In genomic region chr14:99644723-99645544, GRCh38 we compare ENCODE assay signal across 9 cellular contexts. TPM values are rescaled to one million over a fixed set of nuclear protein-coding genes. Genes with fewer than 3 reads are reported as not detected.
DNase-seq lines count a peak whose midpoint lies in the region; ATAC-seq and TF ChIP-seq lines count a peak whose summit lies in the region.
"Had no signal": no experiment of that assay in that cellular context is flagged by ENCODE, and none has a peak within 500 bp of the region (broad histone marks: within the 10 kb centered on the region; RNA-seq: fewer than 3 reads in every experiment).

TSS of gene HHIPL1 (plus strand) at chr14:99645129. CDS start at chr14:99645208, 79 bp downstream.

- no peaks in the 10 kb centered on the region for H3K9me3 Mint-ChIP-seq in stimulated activated naive CD8-positive, alpha-beta T cell treated with anti-CD3 and anti-CD28 coated beads, Interleukin-15, Interleukin-2, amounts not matched to agents 100 ng/mL and 50 ng/mL, for 24 hours
- H3K9me3 Mint-ChIP-seq in naive thymus-derived CD4-positive, alpha-beta T cell = no peaks in the 10 kb centered on the region
- H3K9me3 Mint-ChIP-seq: activated T-helper 2 cell treated with anti-CD3 and anti-CD28 coated beads, Interferon-gamma antibody, Interleukin-2, Interleukin-4, amounts not matched to agents 10 μg/mL and 5 μg/mL and 100 μg/mL, durations not matched to agents 14 hours and 24 hours and 36 hours had no signal

- no peaks in the 10 kb centered on the region for H3K9me3 ChIP-seq in naive thymus-derived CD4-positive, alpha-beta T cell (ENCODE audit: control insufficient read depth in 2 of 3, low read length in 3 of 3)

- H3K27me3 Mint-ChIP-seq in stimulated activated naive CD8-positive, alpha-beta T cell treated with anti-CD3 and anti-CD28 coated beads, Interleukin-15, Interleukin-2, amounts not matched to agents 100 ng/mL and 50 ng/mL, for 24 hours = peaks cover 38% of the 10 kb centered on the region
- peaks cover 13 to 48% (median 27%) of the 10 kb centered on the region in 5 donors for H3K27me3 Mint-ChIP-seq in naive thymus-derived CD4-positive, alpha-beta T cell

- no peaks in the 10 kb centered on the region for H3K4me1 Mint-ChIP-seq in stimulated activated naive CD8-positive, alpha-beta T cell treated with anti-CD3 and anti-CD28 coated beads, Interleukin-15, Interleukin-2, amounts not matched to agents 100 ng/mL and 50 ng/mL, for 24 hours (ENCODE audit: low read depth)
- peaks cover 0 to 7% (median 3%) of the 10 kb centered on the region in 7 donors for H3K4me1 Mint-ChIP-seq in naive thymus-derived CD4-positive, alpha-beta T cell

- POLR2A ChIA-PET in naive thymus-derived CD4-positive, alpha-beta T cell (lab: Charles Lee) = no interaction called here

- DNase-seq in stimulated activated naive CD8-positive, alpha-beta T cell treated with anti-CD3 and anti-CD28 coated beads, Interleukin-15, Interleukin-2, amounts not matched to agents 100 U/mL and 50 U/mL, for 24 hours = no peak
- DNase-seq in fibroblast of mammary gland (ENCODE audit: low read depth) = peak; percentile 17
- no peak for DNase-seq in naive thymus-derived CD4-positive, alpha-beta T cell
- no peak for DNase-seq in middle frontal gyrus (ENCODE audit: extremely low spot score, low spot score)
- DNase-seq in germinal center (ENCODE audit: low spot score) = no peak
- DNase-seq in A172 (ENCODE audit: low spot score) = no peak

- no peak for TF ChIP-seq CTCF in fibroblast of mammary gland (conservative IDR thresholded peaks at IDR 0.05; ENCODE audit: control insufficient read depth, insufficient read depth, low read depth, low read length)

- H3K36me3 Mint-ChIP-seq in stimulated activated naive CD8-positive, alpha-beta T cell treated with anti-CD3 and anti-CD28 coated beads, Interleukin-15, Interleukin-2, amounts not matched to agents 100 ng/mL and 50 ng/mL, for 24 hours (ENCODE audit: low read depth) = no peaks in the 10 kb centered on the region
- no peaks in the 10 kb centered on the region for H3K36me3 Mint-ChIP-seq in naive thymus-derived CD4-positive, alpha-beta T cell

- intact Hi-C loops in naive thymus-derived CD4-positive, alpha-beta T cell (cut with micrococcal nuclease) = no loop called here

- H3K4me1 ChIP-seq in naive thymus-derived CD4-positive, alpha-beta T cell (ENCODE audit: control insufficient read depth in 2 of 2, insufficient read depth in 2 of 2, low read length in 2 of 2) = peaks cover 0 to 5% of the 10 kb centered on the region in 2 donors

- CTCF ChIA-PET in naive thymus-derived CD4-positive, alpha-beta T cell (lab: Charles Lee) = interaction anchor here (1.0 kb wide), 1 partner anchor 51 kb away, joined by 4 read pairs; no protein-coding TSS in a partner anchor

- H3K4me3 Mint-ChIP-seq in stimulated activated naive CD8-positive, alpha-beta T cell treated with anti-CD3 and anti-CD28 coated beads, Interleukin-15, Interleukin-2, amounts not matched to agents 100 ng/mL and 50 ng/mL, for 24 hours = peak within 1 kb of the TSS; percentile 1
- peak within 1 kb of the TSS in 6 of 10 donors; percentile 16 to 74 (median 36) for H3K4me3 Mint-ChIP-seq in naive thymus-derived CD4-positive, alpha-beta T cell

- H3K27me3 ChIP-seq in naive thymus-derived CD4-positive, alpha-beta T cell (ENCODE audit: control insufficient read depth in 2 of 2, insufficient read depth in 2 of 2, low read length in 2 of 2) = peaks cover 0 to 3% of the 10 kb centered on the region in 2 donors

- H3K4me3 ChIP-seq in fibroblast of mammary gland (ENCODE audit: control insufficient read depth, low read depth, low read length) = peak within 1 kb of the TSS; percentile 27
- no peak within 1 kb of the TSS for H3K4me3 ChIP-seq in naive thymus-derived CD4-positive, alpha-beta T cell (ENCODE audit: low read length)

- no peak for ATAC-seq in stimulated activated naive CD8-positive, alpha-beta T cell treated with anti-CD3 and anti-CD28 coated beads, Interleukin-15, Interleukin-2, amounts not matched to agents 100 U/mL and 50 U/mL, for 24 hours
- ATAC-seq in naive thymus-derived CD4-positive, alpha-beta T cell = no peak
- ATAC-seq in GM18909 (IDR thresholded peaks at IDR 0.05; ENCODE audit: poor library complexity, unreplicated experiment) = no peak

- no peak within 1 kb of the TSS for H3K27ac ChIP-seq in naive thymus-derived CD4-positive, alpha-beta T cell (ENCODE audit: low read depth, low read length)

- no peak within 1 kb of the TSS for H3K27ac Mint-ChIP-seq in stimulated activated naive CD8-positive, alpha-beta T cell treated with anti-CD3 and anti-CD28 coated beads, Interleukin-15, Interleukin-2, amounts not matched to agents 100 ng/mL and 50 ng/mL, for 24 hours
- H3K27ac Mint-ChIP-seq in naive thymus-derived CD4-positive, alpha-beta T cell = no peak within 1 kb of the TSS
- H3K27ac Mint-ChIP-seq: activated T-helper 2 cell treated with anti-CD3 and anti-CD28 coated beads, Interferon-gamma antibody, Interleukin-2, Interleukin-4, amounts not matched to agents 10 μg/mL and 5 μg/mL and 100 μg/mL, durations not matched to agents 14 hours and 24 hours and 36 hours had no signal

- H3K36me3 ChIP-seq in naive thymus-derived CD4-positive, alpha-beta T cell (ENCODE audit: control insufficient read depth in 2 of 3, insufficient read depth in 3 of 3, low read length in 3 of 3) = no peaks in the 10 kb centered on the region

RNA-seq across cellular contexts. Expression of gene HHIPL1, which starts in this region (rescaled TPM):
- total RNA-seq in naive thymus-derived CD4-positive, alpha-beta T cell = under 1 TPM in 2 of 5 experiments, not detected in 3; 0.40 to 0.41 TPM
- polyA plus RNA-seq in naive thymus-derived CD4-positive, alpha-beta T cell = not detected
- total RNA-seq in A172 (2014; rRNA removed; shearing (Covaris generic)) = not detected in 2 replicates
- total RNA-seq: activated T-helper 2 cell treated with anti-CD3 and anti-CD28 coated beads, Interferon-gamma antibody, Interleukin-2, Interleukin-4, amounts not matched to agents 10 μg/mL and 5 μg/mL and 100 μg/mL, durations not matched to agents 14 hours and 24 hours and 36 hours had no signal
